ENCODE assay signal across 28 cellular contexts in genomic region chr20:62073323-62073722, GRCh38.
"Had no signal": no experiment of that assay in that cellular context is flagged by ENCODE, and none has a peak within 500 bp of the region (broad histone marks: within the 10 kb centered on the region; RNA-seq: fewer than 3 reads in every experiment).

No MANE protein-coding gene starts in this region.

- H3K9me3 ChIP-seq: pancreas, psoas muscle, thyroid gland had no signal

- H3K27me3 ChIP-seq: pancreas, right lobe of liver, sigmoid colon, stomach, thyroid gland, upper lobe of left lung, vagina had no signal

- H3K4me3 Mint-ChIP-seq: naive thymus-derived CD8-positive, alpha-beta T cell; natural killer cell treated with Interleukin-12 subunit alpha and Interleukin-12 subunit beta and Interleukin-15 and Interleukin-18, amount 100 ng/mL, for 72 hours; nephron progenitor cell; neural crest cell; stimulated activated effector memory CD8-positive, alpha-beta T cell treated with anti-CD3 and anti-CD28 coated beads, Interleukin-12 subunit alpha, Interleukin-12 subunit beta, amount 100 ng/mL, for 72 hours; stimulated activated naive B cell treated with anti-CD40 and anti-IgM and Interleukin-4, amounts not matched to agents 10 μg/mL and 1 μg/mL and 100 μg/mL, for 72 hours; stimulated activated naive CD8-positive, alpha-beta T cell treated with anti-CD3 and anti-CD28 coated beads, Interleukin-15, Interleukin-2, amounts not matched to agents 100 ng/mL and 50 ng/mL, for 24 hours had no signal

- H3K4me1 Mint-ChIP-seq: neural crest cell; stimulated activated effector memory CD8-positive, alpha-beta T cell treated with anti-CD3 and anti-CD28 coated beads, Interleukin-12 subunit alpha, Interleukin-12 subunit beta, amount 100 ng/mL, for 72 hours; stimulated activated naive B cell treated with anti-CD40 and anti-IgM and Interleukin-4, amounts not matched to agents 10 μg/mL and 1 μg/mL and 100 μg/mL, for 72 hours had no signal

- ATAC-seq: naive thymus-derived CD8-positive, alpha-beta T cell; natural killer cell treated with Interleukin-12 subunit alpha and Interleukin-12 subunit beta and Interleukin-15 and Interleukin-18, amount 100 ng/mL, for 72 hours; pancreas; psoas muscle; right cardiac atrium; right lobe of liver; stimulated activated effector memory CD8-positive, alpha-beta T cell treated with anti-CD3 and anti-CD28 coated beads, Interleukin-12 subunit alpha, Interleukin-12 subunit beta, amount 100 ng/mL, for 72 hours; stimulated activated naive B cell treated with anti-CD40 and anti-IgM and Interleukin-4, amounts not matched to agents 10 μg/mL and 1 μg/mL and 100 μg/mL, for 72 hours had no signal

- H3K27ac ChIP-seq: neutrophil, pancreas, psoas muscle, right lobe of liver, sigmoid colon, stomach, thoracic aorta, thyroid gland, tibial nerve, upper lobe of left lung, vagina had no signal

- H3K27me3 Mint-ChIP-seq: progenitor cell of endocrine pancreas had no signal

- H3K27ac Mint-ChIP-seq: naive thymus-derived CD8-positive, alpha-beta T cell; natural killer cell treated with Interleukin-12 subunit alpha and Interleukin-12 subunit beta and Interleukin-15 and Interleukin-18, amount 100 ng/mL, for 72 hours; nephron progenitor cell; progenitor cell of endocrine pancreas; stimulated activated effector memory CD8-positive, alpha-beta T cell treated with anti-CD3 and anti-CD28 coated beads, Interleukin-12 subunit alpha, Interleukin-12 subunit beta, amount 100 ng/mL, for 72 hours; stimulated activated naive B cell treated with anti-CD40 and anti-IgM and Interleukin-4, amounts not matched to agents 10 μg/mL and 1 μg/mL and 100 μg/mL, for 72 hours; stimulated activated naive CD8-positive, alpha-beta T cell treated with anti-CD3 and anti-CD28 coated beads, Interleukin-15, Interleukin-2, amounts not matched to agents 100 ng/mL and 50 ng/mL, for 24 hours had no signal

- DNase-seq: naive thymus-derived CD8-positive, alpha-beta T cell; nephron progenitor cell; nucleus accumbens; pancreas; psoas muscle; right cardiac atrium; right lobe of liver; sigmoid colon; small intestine; stimulated activated CD4-positive, alpha-beta T cell treated with anti-CD3 and anti-CD28 coated beads, Interleukin-15, amount 100 ng/mL, for 24 hours; stimulated activated CD4-positive, alpha-beta T cell treated with anti-CD3 and anti-CD28 coated beads, Interleukin-2, amount 100 ng/mL, for 24 hours; stimulated activated CD4-positive, alpha-beta T cell treated with anti-CD3 and anti-CD28 coated beads, Interleukin-2, amount 100 ng/mL, for 48 hours; stimulated activated CD4-positive, alpha-beta T cell treated with anti-CD3 and anti-CD28 coated beads, Interleukin-4, amount 100 ng/mL, for 24 hours; stimulated activated naive B cell treated with anti-CD40 and anti-IgM and Interleukin-4, amounts not matched to agents 10 μg/mL and 1 μg/mL and 100 μg/mL, for 72 hours; stimulated activated naive CD4-positive, alpha-beta T cell treated with Interleukin-2 at 50 U/mL for 16 hours; stomach; thyroid gland; trophoblast cell; upper lobe of left lung had no signal

- H3K4me1 ChIP-seq: right lobe of liver, stomach, thyroid gland, upper lobe of left lung had no signal

- H3K4me3 ChIP-seq: pancreas, psoas muscle, right lobe of liver, sigmoid colon, stomach, thoracic aorta, thyroid gland, tibial nerve, upper lobe of left lung, vagina had no signal

- H3K36me3 ChIP-seq: neutrophil, pancreas, right lobe of liver, sigmoid colon, stomach, thoracic aorta, thyroid gland, tibial nerve, upper lobe of left lung, vagina had no signal

- H3K36me3 Mint-ChIP-seq: stimulated activated effector memory CD8-positive, alpha-beta T cell treated with anti-CD3 and anti-CD28 coated beads, Interleukin-12 subunit alpha, Interleukin-12 subunit beta, amount 100 ng/mL, for 72 hours had no signal
